Comparison of ENCODE assay signal across 19 cellular contexts in the genomic region with DNA sequence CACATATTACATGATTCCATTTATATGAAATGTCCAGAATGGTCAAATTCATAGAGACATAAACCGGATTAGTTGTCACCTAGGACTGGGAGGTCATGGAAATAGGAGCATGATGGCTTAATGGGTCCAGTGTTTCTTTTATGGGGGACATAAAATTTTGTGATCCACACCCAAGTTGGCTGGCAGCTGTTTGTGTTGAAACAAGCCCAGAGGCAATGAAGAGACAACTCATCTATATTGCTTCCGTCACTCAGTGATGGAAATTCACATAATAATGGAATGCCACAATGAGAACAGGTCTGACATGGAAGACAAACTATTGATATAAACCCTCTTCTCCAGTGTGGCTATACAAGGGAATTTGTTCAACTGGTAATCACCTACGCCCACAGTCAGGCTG.
DNase-seq lines count a peak whose midpoint lies in the region; ATAC-seq and TF ChIP-seq lines count a peak whose summit lies in the region.
"Had no signal": no experiment of that assay in that cellular context is flagged by ENCODE, and none has a peak within 500 bp of the region (broad histone marks: within the 10 kb centered on the region; RNA-seq: fewer than 3 reads in every experiment).

No MANE protein-coding gene starts in this region.

- no peak overlapping the region for H3K4me3 Mint-ChIP-seq in activated naive CD8-positive, alpha-beta T cell
- no peak overlapping the region for H3K4me3 Mint-ChIP-seq in activated naive CD8-positive, alpha-beta T cell treated with anti-CD3 and anti-CD28 coated beads, Interleukin-2, amount 50 U/mL, for 24 hours
- H3K4me3 Mint-ChIP-seq in activated T-helper 1 cell treated with anti-CD3 and anti-CD28 coated beads, Interleukin-12 subunit alpha, Interleukin-12 subunit beta, Interleukin-2, Interleukin-4 antibody, amounts not matched to agents 30 ng/mL and 10 ng/mL and 1 ng/mL, durations not matched to agents 14 hours and 24 hours and 36 hours: no peak overlapping the region

- no peaks in the 10 kb centered on the region for H3K4me1 ChIP-seq in mucosa of descending colon (ENCODE audit: low read depth)

- no peak for ATAC-seq in activated naive CD8-positive, alpha-beta T cell treated with anti-CD3 and anti-CD28 coated beads, Interleukin-2, amount 50 U/mL, for 24 hours
- ATAC-seq in mucosa of descending colon (peak; percentile 85), HG03439 (IDR thresholded peaks at IDR 0.05; ENCODE audit: unreplicated experiment) (no peak), omental fat pad (ENCODE audit: low FRiP score) (no peak)

- H3K9me3 Mint-ChIP-seq in activated naive CD8-positive, alpha-beta T cell (ENCODE audit: low read depth): no peaks in the 10 kb centered on the region
- H3K9me3 Mint-ChIP-seq in activated naive CD8-positive, alpha-beta T cell treated with anti-CD3 and anti-CD28 coated beads, Interleukin-2, amount 50 U/mL, for 24 hours: peaks cover 4% of the 10 kb centered on the region
- H3K9me3 Mint-ChIP-seq in activated T-helper 1 cell treated with anti-CD3 and anti-CD28 coated beads, Interleukin-12 subunit alpha, Interleukin-12 subunit beta, Interleukin-2, Interleukin-4 antibody, amounts not matched to agents 30 ng/mL and 10 ng/mL and 1 ng/mL, durations not matched to agents 14 hours and 24 hours and 36 hours: peaks cover 19% of the 10 kb centered on the region

- H3K36me3 Mint-ChIP-seq in activated naive CD8-positive, alpha-beta T cell: peaks cover 4% of the 10 kb centered on the region
- H3K36me3 Mint-ChIP-seq in activated naive CD8-positive, alpha-beta T cell treated with anti-CD3 and anti-CD28 coated beads, Interleukin-2, amount 50 U/mL, for 24 hours (ENCODE audit: low read depth): no peaks in the 10 kb centered on the region
- peaks cover 6% of the 10 kb centered on the region for H3K36me3 Mint-ChIP-seq in activated T-helper 1 cell treated with anti-CD3 and anti-CD28 coated beads, Interleukin-12 subunit alpha, Interleukin-12 subunit beta, Interleukin-2, Interleukin-4 antibody, amounts not matched to agents 30 ng/mL and 10 ng/mL and 1 ng/mL, durations not matched to agents 14 hours and 24 hours and 36 hours (ENCODE audit: low read depth)

- no peaks in the 10 kb centered on the region for H3K27me3 Mint-ChIP-seq in activated naive CD8-positive, alpha-beta T cell
- H3K27me3 Mint-ChIP-seq in activated naive CD8-positive, alpha-beta T cell treated with anti-CD3 and anti-CD28 coated beads, Interleukin-2, amount 50 U/mL, for 24 hours: no peaks in the 10 kb centered on the region
- H3K27me3 Mint-ChIP-seq in activated T-helper 1 cell treated with anti-CD3 and anti-CD28 coated beads, Interleukin-12 subunit alpha, Interleukin-12 subunit beta, Interleukin-2, Interleukin-4 antibody, amounts not matched to agents 30 ng/mL and 10 ng/mL and 1 ng/mL, durations not matched to agents 14 hours and 24 hours and 36 hours (ENCODE audit: insufficient read depth): no peaks in the 10 kb centered on the region

- TF ChIP-seq CTCF in mucosa of descending colon (IDR thresholded peaks at IDR 0.05): no peak
- no peak for TF ChIP-seq CTCF in omental fat pad (IDR thresholded peaks at IDR 0.05)

- no peak for DNase-seq in activated naive CD8-positive, alpha-beta T cell treated with anti-CD3 and anti-CD28 coated beads, Interleukin-2, amount 50 U/mL, for 24 hours
- DNase-seq in activated T-helper 1 cell treated with anti-CD3 and anti-CD28 coated beads, Interleukin-12 subunit alpha, Interleukin-12 subunit beta, Interleukin-2, Interleukin-4 antibody, amounts not matched to agents 30 ng/mL and 10 ng/mL and 1 ng/mL, durations not matched to agents 14 hours and 24 hours and 36 hours (ENCODE audit: low spot score): no peak
- DNase-seq in mucosa of descending colon (peak in 1 of 3 donors; percentile 39), caudate nucleus (lab: John Stamatoyannopoulos, UW) (no peak), omental fat pad (ENCODE audit: low spot score) (no peak)
- DNase-seq: GOT3; HCEC 1CT; Karpas-422; NCI-H1694; NCI-H2081; NCI-H2171; NCI-H345; NCI-H524; NCI-H774; NK-92 treated with Interleukin-12 subunit alpha and Interleukin-12 subunit beta, amount 100 ng/mL, for 24 hours; SHP77 treated with DMSO at 0.1 percent for 48 hours had no signal

- H3K27ac ChIP-seq in caudate nucleus (ENCODE audit: low read depth, low read length): no peak overlapping the region
- H3K27ac ChIP-seq: RWPE1 had no signal

- H3K36me3 ChIP-seq in mucosa of descending colon (ENCODE audit: low read depth): no peaks in the 10 kb centered on the region

- H3K9me3 ChIP-seq in mucosa of descending colon: peaks cover 4% of the 10 kb centered on the region

- H3K4me1 Mint-ChIP-seq in activated naive CD8-positive, alpha-beta T cell (ENCODE audit: low read depth): peaks cover 24% of the 10 kb centered on the region
- peaks cover 22% of the 10 kb centered on the region for H3K4me1 Mint-ChIP-seq in activated naive CD8-positive, alpha-beta T cell treated with anti-CD3 and anti-CD28 coated beads, Interleukin-2, amount 50 U/mL, for 24 hours
- H3K4me1 Mint-ChIP-seq in activated T-helper 1 cell treated with anti-CD3 and anti-CD28 coated beads, Interleukin-12 subunit alpha, Interleukin-12 subunit beta, Interleukin-2, Interleukin-4 antibody, amounts not matched to agents 30 ng/mL and 10 ng/mL and 1 ng/mL, durations not matched to agents 14 hours and 24 hours and 36 hours (ENCODE audit: low read depth): peaks cover 38% of the 10 kb centered on the region

- H3K4me3 ChIP-seq in mucosa of descending colon: no peak overlapping the region

- peak overlapping the region; percentile 86 for H3K27ac Mint-ChIP-seq in activated naive CD8-positive, alpha-beta T cell
- no peak overlapping the region for H3K27ac Mint-ChIP-seq in activated naive CD8-positive, alpha-beta T cell treated with anti-CD3 and anti-CD28 coated beads, Interleukin-2, amount 50 U/mL, for 24 hours
- peak overlapping the region; percentile 86 for H3K27ac Mint-ChIP-seq in activated T-helper 1 cell treated with anti-CD3 and anti-CD28 coated beads, Interleukin-12 subunit alpha, Interleukin-12 subunit beta, Interleukin-2, Interleukin-4 antibody, amounts not matched to agents 30 ng/mL and 10 ng/mL and 1 ng/mL, durations not matched to agents 14 hours and 24 hours and 36 hours

- intact Hi-C loops in activated T-helper 1 cell treated with anti-CD3 and anti-CD28 coated beads, Interleukin-12 subunit alpha, Interleukin-12 subunit beta, Interleukin-2, Interleukin-4 antibody, amounts not matched to agents 30 ng/mL and 10 ng/mL and 1 ng/mL, durations not matched to agents 14 hours and 24 hours and 36 hours (cut with micrococcal nuclease): loop anchor here (1.0 to 5.0 kb wide), 6 partner anchors 9 to 627 kb away; partner anchors contain the start of genes GNAQ and VPS13A
- intact Hi-C loops in mucosa of descending colon (cut with DNase I, micrococcal nuclease): no loop called here
